ENCODE assay signal across 8 cellular contexts in genomic region chr16:1430759-1431496, GRCh38. TPM values are rescaled to one million over a fixed set of nuclear protein-coding genes. Genes with fewer than 3 reads are reported as not detected.
A peak's percentile ranks its signal among the peaks of the same experiment; 100 is the strongest.
DNase-seq lines count a peak whose midpoint lies in the region; ATAC-seq and TF ChIP-seq lines count a peak whose summit lies in the region.
"Had no signal": no experiment of that assay in that cellular context is flagged by ENCODE, and none has a peak within 500 bp of the region (broad histone marks: within the 10 kb centered on the region; RNA-seq: fewer than 3 reads in every experiment).

Gene PERCC1, plus strand, starts transcription at chr16:1431078. Its CDS starts 1,516 bp downstream, at chr16:1432594.

- H3K36me3 ChIP-seq in right lobe of liver = no peaks in the 10 kb centered on the region

- no peaks in the 10 kb centered on the region for H3K4me1 Mint-ChIP-seq in T-cell

- H3K27ac Mint-ChIP-seq in T-cell = peak within 1 kb of the TSS; percentile 59 to 72

- 25% methylated on average over 10 of the region's 35 CpGs for WGBS in right lobe of liver (ENCODE audit: insufficient coverage, low coverage, low lambda C conversion rate, missing lambda C conversion rate)

- CTCF ChIA-PET in T-cell (lab: Charles Lee) = no interaction called here

- H3K27me3 ChIP-seq in right lobe of liver = no peaks in the 10 kb centered on the region

- no peak for TF ChIP-seq POLR2A in right lobe of liver (IDR thresholded peaks at IDR 0.05)

- H3K27me3 Mint-ChIP-seq in T-cell = peaks cover 0 to 3% of the 10 kb centered on the region in 2 donors

- H3K27ac ChIP-seq in right lobe of liver = no peak within 1 kb of the TSS

- POLR2A ChIA-PET in T-cell (lab: Charles Lee) = no interaction called here

- DNase-seq in COLO668 (lab: John Stamatoyannopoulos, UW; ENCODE audit: unreplicated experiment) = peak; percentile 92
- peak; percentile 59 for DNase-seq in LNCaP clone FGC (ENCODE audit: low read depth)
- DNase-seq in T-cell = no peak
- DNase-seq in right lobe of liver = no peak
- no peak for DNase-seq in stimulated activated CD4-positive, alpha-beta T cell treated with anti-CD3 and anti-CD28 coated beads, Interleukin-1b, Interleukin-23, amount 100 ng/mL, for 48 hours
- DNase-seq in AML-193 (lab: John Stamatoyannopoulos, UW) = no peak
- DNase-seq: activated T-cell treated with anti-CD3 and anti-CD28 coated beads for 4 hours had no signal

- intact Hi-C loops in right lobe of liver (cut with DNase I) = no loop called here

- no peaks in the 10 kb centered on the region for H3K9me3 Mint-ChIP-seq in T-cell

- H3K4me1 ChIP-seq in right lobe of liver = peaks cover 0 to 11% (median 5%) of the 10 kb centered on the region in 4 donors

- peak; percentile 38 for TF ChIP-seq CTCF in LNCaP clone FGC (IDR thresholded peaks at IDR 0.05; ENCODE audit: control insufficient read depth, extremely low read depth, insufficient read depth)
- TF ChIP-seq CTCF in right lobe of liver (IDR thresholded peaks at IDR 0.05) = peak; percentile 13 to 33 (median 28)

- peak within 1 kb of the TSS in 2 of 3 donors; percentile 37 to 44 for H3K4me3 Mint-ChIP-seq in T-cell

- H3K36me3 Mint-ChIP-seq in T-cell = no peaks in the 10 kb centered on the region

- H3K4me3 ChIP-seq in LNCaP clone FGC (ENCODE audit: low read depth, low read length) = peak within 1 kb of the TSS; percentile 50
- no peak within 1 kb of the TSS for H3K4me3 ChIP-seq in right lobe of liver

- H3K9me3 ChIP-seq in right lobe of liver = no peaks in the 10 kb centered on the region

- ATAC-seq in T-cell (replicated peaks in 1 of 4) (no peak), right lobe of liver (peak; percentile 53 to 73 (median 68)), GM18519 (IDR thresholded peaks at IDR 0.05; ENCODE audit: low FRiP score, unreplicated experiment) (no peak)

RNA-seq across cellular contexts. Expression of gene PERCC1, which starts in this region (rescaled TPM):
- total RNA-seq in T-cell (1 to 10 TPM in 2 of 5 donors, under 1 TPM in 3; 0.36 to 1.6 (median 0.90) TPM), right lobe of liver (not detected)

Comparison
In these comparisons a context has a peak if more than half of its experiments do, and no peak if none do; other contexts are left out.
1. Peak in ATAC-seq in right lobe of liver; RNA of the gene not detected or under 1 TPM.
2. DNase-seq: peak in COLO668 (single experiment) and LNCaP clone FGC (single experiment); none in T-cell (0 of 34), right lobe of liver (0 of 3), stimulated activated CD4-positive, alpha-beta T cell treated with anti-CD3 and anti-CD28 coated beads, Interleukin-1b, Interleukin-23, amount 100 ng/mL, for 48 hours (single experiment) and AML-193 (0 of 2).